Comparison of ENCODE assay signal across 9 cellular contexts in genomic region chr2:113174369-113174735, GRCh38. TPM values are rescaled to one million over a fixed set of nuclear protein-coding genes. Genes with fewer than 3 reads are reported as not detected.
DNase-seq lines count a peak whose midpoint lies in the region; ATAC-seq and TF ChIP-seq lines count a peak whose summit lies in the region.
"Had no signal": no experiment of that assay in that cellular context is flagged by ENCODE, and none has a peak within 500 bp of the region (broad histone marks: within the 10 kb centered on the region; RNA-seq: fewer than 3 reads in every experiment).

No MANE protein-coding gene starts in this region.

- H3K27ac Mint-ChIP-seq in immature natural killer cell = peak overlapping the region; percentile 94 to 98 (median 97)
- H3K27ac Mint-ChIP-seq in stimulated activated naive CD8-positive, alpha-beta T cell treated with anti-CD3 and anti-CD28 coated beads, Interleukin-15, Interleukin-2, amounts not matched to agents 100 ng/mL and 50 ng/mL, for 24 hours = peak overlapping the region; percentile 93

- H3F3A ChIP-seq in SU-DHL-6 (ENCODE audit: insufficient read depth) = peaks cover 3% of the 10 kb centered on the region; the same call in 1 of the 2 replicates

- peak overlapping the region; percentile 99 for H3K4me2 ChIP-seq in SU-DHL-6 (ENCODE audit: low read depth, low read length, poor library complexity, severe bottlenecking)

- DNase-seq in GM13976 (ENCODE audit: low spot score) (no peak), immature natural killer cell (no peak), NOMO-1 treated with dmso at 0.1 percent for 144 hours (lab: John Stamatoyannopoulos, UW; ENCODE audit: unreplicated experiment) (no peak)
- DNase-seq: dermis blood vessel endothelial cell, NCI-H1694 treated with DMSO at 0.1 percent for 48 hours had no signal

- H3K4me1 Mint-ChIP-seq in immature natural killer cell = peaks cover 82 to 84% of the 10 kb centered on the region in 2 donors
- peaks cover 81% of the 10 kb centered on the region for H3K4me1 Mint-ChIP-seq in stimulated activated naive CD8-positive, alpha-beta T cell treated with anti-CD3 and anti-CD28 coated beads, Interleukin-15, Interleukin-2, amounts not matched to agents 100 ng/mL and 50 ng/mL, for 24 hours (ENCODE audit: low read depth)

- H3K36me3 Mint-ChIP-seq in immature natural killer cell = peaks cover 8 to 16% (median 11%) of the 10 kb centered on the region in 3 donors
- H3K36me3 Mint-ChIP-seq in stimulated activated naive CD8-positive, alpha-beta T cell treated with anti-CD3 and anti-CD28 coated beads, Interleukin-15, Interleukin-2, amounts not matched to agents 100 ng/mL and 50 ng/mL, for 24 hours (ENCODE audit: low read depth) = peaks cover 46% of the 10 kb centered on the region

- H3K9me3 ChIP-seq in SU-DHL-6 (ENCODE audit: insufficient read depth, low read length) = no peaks in the 10 kb centered on the region

- peaks cover 9% of the 10 kb centered on the region; the same call in 1 of the 2 replicates for H4K20me1 ChIP-seq in SU-DHL-6 (ENCODE audit: low read depth, low read length)

- H3K27me3 ChIP-seq in SU-DHL-6 (ENCODE audit: low read length) = no peaks in the 10 kb centered on the region

- peak overlapping the region; percentile 79 for H3K9ac ChIP-seq in SU-DHL-6 (ENCODE audit: low read length)

- ATAC-seq in HG03045 (IDR thresholded peaks at IDR 0.05; ENCODE audit: unreplicated experiment) = no peak
- ATAC-seq in GM21723 (IDR thresholded peaks at IDR 0.05; ENCODE audit: unreplicated experiment) = no peak

- peaks cover 51% of the 10 kb centered on the region for H3K79me2 ChIP-seq in SU-DHL-6 (ENCODE audit: insufficient read depth, low read length)

- H3K27me3 Mint-ChIP-seq in immature natural killer cell (ENCODE audit: low read depth in 3 of 3) = peaks cover 13 to 33% (median 23%) of the 10 kb centered on the region in 3 donors
- H3K27me3 Mint-ChIP-seq in stimulated activated naive CD8-positive, alpha-beta T cell treated with anti-CD3 and anti-CD28 coated beads, Interleukin-15, Interleukin-2, amounts not matched to agents 100 ng/mL and 50 ng/mL, for 24 hours = no peaks in the 10 kb centered on the region

- H3K4me3 ChIP-seq in SU-DHL-6 (ENCODE audit: insufficient read depth, low read length, poor library complexity, severe bottlenecking) = peak overlapping the region; percentile 73

- in situ Hi-C loops in GM13976 (cut with MboI; ENCODE audit: low sequenced_read_pairs, unreplicated experiment) = no loop called here

- peak; percentile 31 for TF ChIP-seq CTCF in GM13976 (IDR thresholded peaks at IDR 0.05; ENCODE audit: borderline replicate concordance, control extremely low read depth, extremely low read depth, insufficient read depth, missing control alignments)
- peak; percentile 26 for TF ChIP-seq CTCF in SU-DHL-6 (IDR thresholded peaks at IDR 0.05; ENCODE audit: insufficient read depth, low read length, poor library complexity, severe bottlenecking)

- H3K36me3 ChIP-seq in SU-DHL-6 (ENCODE audit: low read length) = no peaks in the 10 kb centered on the region

- no peaks in the 10 kb centered on the region for H3K9me2 ChIP-seq in SU-DHL-6 (replicated peaks; ENCODE audit: insufficient read depth, low read length)

- H3K4me3 Mint-ChIP-seq in immature natural killer cell = peak overlapping the region; percentile 91 to 98 (median 94)
- H3K4me3 Mint-ChIP-seq in stimulated activated naive CD8-positive, alpha-beta T cell treated with anti-CD3 and anti-CD28 coated beads, Interleukin-15, Interleukin-2, amounts not matched to agents 100 ng/mL and 50 ng/mL, for 24 hours = peak overlapping the region; percentile 91

- H3K27ac ChIP-seq in SU-DHL-6 (ENCODE audit: low read depth, low read length) = peak overlapping the region; percentile 75

- peaks cover 0 to 6% (median 0%) of the 10 kb centered on the region in 6 donors for H3K9me3 Mint-ChIP-seq in immature natural killer cell
- H3K9me3 Mint-ChIP-seq in stimulated activated naive CD8-positive, alpha-beta T cell treated with anti-CD3 and anti-CD28 coated beads, Interleukin-15, Interleukin-2, amounts not matched to agents 100 ng/mL and 50 ng/mL, for 24 hours = peaks cover 5% of the 10 kb centered on the region

- H2AFZ ChIP-seq in SU-DHL-6 (ENCODE audit: low read depth, low read length, severe bottlenecking) = no peak overlapping the region

RNA-seq across cellular contexts. Expression of gene PSD4, which starts 0.6 kb away (rescaled TPM):
- polyA plus RNA-seq in immature natural killer cell = 10 to 100 TPM; 17.0 to 72.3 (median 20.6) TPM

RNA-seq across cellular contexts. Expression of gene IL1RN, which starts 47.0 kb away (rescaled TPM):
- 1 to 10 TPM in 2 of 3 donors, under 1 TPM in 1; 0.44 to 2.3 (median 1.9) TPM for polyA plus RNA-seq in immature natural killer cell
